8 cellular contexts compared by ENCODE assay signal in genomic region chr1:108746382-108747127, GRCh38. TPM values are rescaled to one million over a fixed set of nuclear protein-coding genes. Genes with fewer than 3 reads are reported as not detected.
DNase-seq lines count a peak whose midpoint lies in the region; TF ChIP-seq lines count a peak whose summit lies in the region.

Gene STXBP3 (plus strand): TSS chr1:108746674. CDS start chr1:108746738, 64 bp downstream.

- DNase-seq in GDM1 (lab: John Stamatoyannopoulos, UW) (peak; percentile 98), HAP-1 (ENCODE audit: low spot score in 2 of 2) (peak; percentile 93 to 100), MM.1S (peak; percentile 91), SIG-M5 treated with dmso at 0.1 percent for 504 hours (lab: John Stamatoyannopoulos, UW; ENCODE audit: unreplicated experiment) (peak; percentile 92), foreskin fibroblast (peak; percentile 97 to 99)
- DNase-seq in activated gamma-delta T cell treated with anti-CD3 and anti-CD28 coated beads, Interleukin-2, amount 50 U/mL, for 16 hours (ENCODE audit: low read depth): peak; percentile 100

- H3K4me1 ChIP-seq in HAP-1 (no peaks in the 10 kb centered on the region; the same call in none of the 2 replicates), MM.1S (ENCODE audit: low read length) (no peaks in the 10 kb centered on the region), neuron (ENCODE audit: insufficient read depth, low read length) (peaks cover 7% of the 10 kb centered on the region)

- no peaks in the 10 kb centered on the region for H3K9me2 ChIP-seq in MM.1S (replicated peaks; ENCODE audit: insufficient read depth, low read length)

- H3K9me3 ChIP-seq in HAP-1 (no peaks in the 10 kb centered on the region), MM.1S (replicated peaks; ENCODE audit: insufficient read depth, low read length) (no peaks in the 10 kb centered on the region), neuron (ENCODE audit: low read length) (no peaks in the 10 kb centered on the region)

- peak; percentile 73 for TF ChIP-seq CTCF in MM.1S (IDR thresholded peaks at IDR 0.05; ENCODE audit: low read length)
- peak; percentile 95 for TF ChIP-seq CTCF in foreskin fibroblast (IDR thresholded peaks at IDR 0.05; ENCODE audit: low read depth, low read length)
- TF ChIP-seq CTCF in subcutaneous adipose tissue (IDR thresholded peaks at IDR 0.05; ENCODE audit: low read depth): no peak

- peak within 1 kb of the TSS; percentile 68 for H3K4me2 ChIP-seq in MM.1S (ENCODE audit: low read depth, low read length)

- peak within 1 kb of the TSS; percentile 79 for H3K9ac ChIP-seq in MM.1S (ENCODE audit: low read length)

- in situ Hi-C loops in HAP-1 (cut with MboI; ENCODE audit: low sequenced_read_pairs): no loop called here

- 0 out of 2 replicates have a peak, but pooled peaks cover 6% of the 10 kb centered on the region for H3F3A ChIP-seq in MM.1S (ENCODE audit: insufficient read depth, low read length)

- H4K20me1 ChIP-seq in MM.1S (ENCODE audit: insufficient read depth, low read length): no peaks in the 10 kb centered on the region

- H3K36me3 ChIP-seq in HAP-1 (replicated peaks) (no peaks in the 10 kb centered on the region), MM.1S (replicated peaks; ENCODE audit: insufficient read depth, low read length) (no peaks in the 10 kb centered on the region), neuron (ENCODE audit: insufficient read depth, low read length) (peaks cover 3% of the 10 kb centered on the region)

- peak within 1 kb of the TSS; percentile 84 for H3K27ac ChIP-seq in MM.1S (ENCODE audit: low read length)

- H2AFZ ChIP-seq in MM.1S (ENCODE audit: low read length) (peak within 1 kb of the TSS; percentile 77), neuron (ENCODE audit: low read depth, low read length) (peak within 1 kb of the TSS; percentile 68)

- H3K4me3 ChIP-seq in HAP-1 (peak within 1 kb of the TSS; percentile 82), MM.1S (ENCODE audit: low read length) (peak within 1 kb of the TSS; percentile 79), foreskin fibroblast (ENCODE audit: low read depth in 1 of 2, low read length in 2 of 2) (peak within 1 kb of the TSS; percentile 60 to 79), neuron (ENCODE audit: low read length) (peak within 1 kb of the TSS; percentile 84)

- 0 out of 2 replicates have a peak, but pooled peaks cover 2% of the 10 kb centered on the region for H3K27me3 ChIP-seq in HAP-1 (ENCODE audit: low read depth)
- H3K27me3 ChIP-seq in MM.1S (replicated peaks; ENCODE audit: insufficient read depth, low read length): no peaks in the 10 kb centered on the region
- H3K27me3 ChIP-seq in neuron (ENCODE audit: insufficient read depth, low read length): peaks cover 6% of the 10 kb centered on the region

- peaks cover 21% of the 10 kb centered on the region for H3K79me2 ChIP-seq in MM.1S (ENCODE audit: low read length)

RNA-seq across cellular contexts. Expression of gene STXBP3, which starts in this region (rescaled TPM):
- 10 to 100 TPM; 41.4 to 97.0 (median 79.1) TPM for total RNA-seq in subcutaneous adipose tissue

Comparison
In these comparisons a context has a peak if more than half of its experiments do, and no peak if none do; other contexts are left out.
1. Peak in every context shown above with its lines: DNase-seq, H3K4me3 ChIP-seq and H3K27ac ChIP-seq.